ENCODE assay signal across 9 cellular contexts in the genomic region with DNA sequence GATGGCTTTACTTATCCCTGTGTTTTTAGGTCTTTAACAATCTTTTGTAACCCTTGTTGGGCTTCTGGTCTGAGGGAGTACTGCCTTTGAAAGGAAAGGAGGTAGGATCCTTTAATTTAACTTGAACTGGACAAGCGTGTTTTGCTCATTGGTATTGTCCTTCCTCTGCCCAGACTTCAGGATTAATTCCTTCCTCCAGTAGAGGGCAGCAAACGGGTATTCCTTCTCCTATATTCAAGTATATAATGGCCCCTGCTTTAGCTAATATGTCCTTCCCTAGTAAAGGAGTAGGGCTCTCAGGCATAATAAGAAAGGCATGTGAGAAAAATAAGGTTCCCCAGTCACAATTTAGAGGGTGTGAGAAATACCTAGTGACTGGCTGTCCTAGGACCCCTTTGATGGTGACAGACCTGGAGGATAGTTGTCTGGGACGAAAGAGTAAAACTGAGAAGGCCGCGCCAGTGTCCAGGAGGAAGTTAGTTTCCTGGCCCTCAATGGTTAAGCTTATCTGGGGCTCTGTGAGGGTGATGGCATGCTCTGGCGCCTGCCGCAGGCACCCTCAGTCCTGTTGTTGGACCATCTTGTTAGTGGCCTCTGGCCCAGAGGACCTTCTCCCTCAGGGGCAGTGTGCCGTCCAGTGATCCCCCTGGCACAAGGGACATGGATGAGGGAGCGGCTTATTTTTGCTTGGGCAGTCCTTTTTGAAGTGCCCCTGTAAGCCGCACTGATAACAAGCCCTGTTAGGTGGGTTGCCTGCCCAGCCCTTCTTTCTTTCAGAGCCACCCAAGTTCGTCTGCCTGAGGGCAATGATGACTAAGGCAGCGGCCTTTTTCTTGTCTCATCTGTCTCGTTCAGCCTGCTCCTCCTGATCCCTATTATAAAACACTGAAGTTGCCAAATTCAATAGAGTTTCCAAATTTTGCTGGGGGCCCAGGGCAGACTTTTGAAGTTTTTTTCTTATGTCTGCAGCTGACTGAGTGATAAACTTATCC. TPM values are rescaled to one million over a fixed set of nuclear protein-coding genes. Genes with fewer than 3 reads are reported as not detected.
A peak's percentile ranks its signal among the peaks of the same experiment; 100 is the strongest.
DNase-seq lines count a peak whose midpoint lies in the region; ATAC-seq, FAIRE-seq and TF ChIP-seq lines count a peak whose summit lies in the region.
"Had no signal": no experiment of that assay in that cellular context is flagged by ENCODE, and none has a peak within 500 bp of the region (broad histone marks: within the 10 kb centered on the region; RNA-seq: fewer than 3 reads in every experiment).

No MANE protein-coding gene starts in this region.

- intact Hi-C loops in HepG2 (cut with micrococcal nuclease; ENCODE audit: unreplicated experiment), result loop anchor here (2.0 to 5.0 kb wide), 3 partner anchors 54 to 222 kb away; a partner anchor contains a TSS
- intact Hi-C loops in tibial artery (cut with DNase I; ENCODE audit: low total_unique reads), result loop anchor here (10.0 kb wide), 1 partner anchor 416 kb away; no protein-coding TSS in a partner anchor

- in situ Hi-C loops in KBM-7 (cut with MboI; ENCODE audit: low pct_unique_long_range_greater_than_20kb, low sequenced_read_pairs), result loop anchor here (25.0 kb wide), 1 partner anchor 414 kb away; no protein-coding TSS in a partner anchor
- in situ Hi-C loops in HepG2 (cut with HindIII; ENCODE audit: extremely low pct_ligation_motif_present, low pct_unique_long_range_greater_than_20kb), result loop anchor here (25.0 kb wide), 1 partner anchor 239 kb away; a partner anchor contains a TSS

- CTCF ChIA-PET in HepG2 (lab: Yijun Ruan, JAX; ENCODE audit: low intra/inter-chr PET ratio, low total read pairs), result no interaction called here

- H3K36me3 ChIP-seq in SJCRH30, result no peaks in the 10 kb centered on the region
- no peaks in the 10 kb centered on the region for H3K36me3 ChIP-seq in HepG2 (replicated peaks in 1 of 2; ENCODE audit: control insufficient read depth in 1 of 2, insufficient read depth in 2 of 2, low read length in 2 of 2)
- no peaks in the 10 kb centered on the region for H3K36me3 ChIP-seq in tibial artery

- TF ChIP-seq CTCF in coronary artery (IDR thresholded peaks at IDR 0.05) (peak; percentile 24), HepG2 (CRISPR knock-in tag; IDR thresholded peaks at IDR 0.05) (peak; percentile 61), tibial artery (IDR thresholded peaks at IDR 0.05) (peak; percentile 39 to 42)

- H3K27me3 ChIP-seq in SJCRH30 (no peaks in the 10 kb centered on the region), HepG2 (ENCODE audit: control insufficient read depth in 1 of 2, insufficient read depth in 2 of 2, low read length in 2 of 2) (peaks cover 0 to 13% of the 10 kb centered on the region in 2 experiments; a peak in 2 of 5 replicates), tibial artery (no peaks in the 10 kb centered on the region)

- no peak overlapping the region for H3K9ac ChIP-seq in HepG2 (ENCODE audit: insufficient read depth, low read depth, low read length)

- TF ChIP-seq EP300 in HepG2 (IDR thresholded peaks at IDR 0.05; ENCODE audit: low read depth in 2 of 2, low read length in 2 of 2) (no peak), HepG2 (CRISPR knock-in tag; IDR thresholded peaks at IDR 0.05; ENCODE audit: borderline replicate concordance) (no peak)

- H3K4me3 ChIP-seq in SJCRH30 (no peak overlapping the region), coronary artery (no peak overlapping the region), HepG2 (replicated peaks in 1 of 3; ENCODE audit: insufficient read depth in 1 of 3, low read depth in 2 of 3, low read length in 3 of 3) (no peak overlapping the region), tibial artery (no peak overlapping the region)

- H3K27ac ChIP-seq in SJCRH30 (no peak overlapping the region), coronary artery (no peak overlapping the region), HepG2 (ENCODE audit: extremely low read length, insufficient read depth, low read length) (no peak overlapping the region), tibial artery (no peak overlapping the region)

- FAIRE-seq in HepG2 (lab: Jason Lieb, UNC), result no peak

- POLR2A ChIA-PET in HepG2 (lab: Yijun Ruan, JAX), result no interaction called here

- H3K79me2 ChIP-seq in HepG2 (ENCODE audit: insufficient read depth, low read length), result no peaks in the 10 kb centered on the region

- H3K4me1 ChIP-seq in SJCRH30 (no peaks in the 10 kb centered on the region), HepG2 (ENCODE audit: insufficient read depth, low read length) (no peaks in the 10 kb centered on the region), tibial artery (peaks cover 0 to 11% (median 0%) of the 10 kb centered on the region in 4 donors)

- DNase-seq in D341Med (ENCODE audit: low spot score), result peak; percentile 31
- DNase-seq in KBM-7, result peak; percentile 62
- peak; percentile 27 to 70 for DNase-seq in SJCRH30
- DNase-seq in coronary artery (ENCODE audit: low spot score), result no peak
- peak; percentile 39 for DNase-seq in HepG2 (ENCODE audit: low spot score)
- DNase-seq in tibial artery, result peak in 1 of 2 donors; percentile 45
- no peak for DNase-seq in NCI-H1436 treated with DMSO at 0.1 percent for 48 hours (lab: John Stamatoyannopoulos, UW)

- H3K9me3 ChIP-seq in SJCRH30 (replicated peaks) (no peaks in the 10 kb centered on the region), HepG2 (ENCODE audit: low read length) (no peaks in the 10 kb centered on the region), tibial artery (no peaks in the 10 kb centered on the region)

- H4K20me1 ChIP-seq in HepG2 (ENCODE audit: insufficient read depth, low read length), result no peaks in the 10 kb centered on the region

- BruUV-seq in HepG2 (replicated peaks; lab: Mats Ljungman, UMichigan), result no TSS peak

- H2AFZ ChIP-seq in HepG2 (ENCODE audit: low read length), result no peak overlapping the region

- H3K4me2 ChIP-seq in HepG2 (ENCODE audit: low read depth, low read length), result no peak overlapping the region

- ATAC-seq in HepG2 (peak; percentile 64), GM21360 (IDR thresholded peaks at IDR 0.05; ENCODE audit: unreplicated experiment) (no peak)

- no peak for TF ChIP-seq POLR2A in HepG2 (IDR thresholded peaks at IDR 0.05; ENCODE audit: insufficient read depth in 1 of 2, low read depth in 2 of 2, low read length in 2 of 2)

- TF ChIP-seq RAD21 in HepG2 (CRISPR knock-in tag; IDR thresholded peaks at IDR 0.05), result no peak

- 37% methylated on average over 9 of the region's 13 CpGs for WGBS in HepG2 (ENCODE audit: low lambda C conversion rate)

RNA-seq across cellular contexts. Expression of a gene that starts 51.8 kb away (rescaled TPM):
- 3.2 and 3.6 TPM in 2 replicates for total RNA-seq in SJCRH30 (2014; rRNA removed; shearing (Covaris generic))
- 7.1 and 9.4 TPM in 2 replicates for total RNA-seq in HepG2 (2016; rRNA removed; fragmentation: Illumina TruSeq; extraction: Trizol)
- total RNA-seq in HepG2 (2016; cell fraction: cytosol; rRNA removed; fragmentation: Illumina TruSeq; extraction: Trizol; ENCODE audit: low read depth), result 7.4 and 8.2 TPM in 2 replicates
- total RNA-seq in HepG2 (2016; cell fraction: insoluble cytoplasmic fraction; rRNA removed; fragmentation: Illumina TruSeq; extraction: Trizol), result 8.0 and 8.3 TPM in 2 replicates
- total RNA-seq in HepG2 (2016; cell fraction: membrane; rRNA removed; fragmentation: Illumina TruSeq; extraction: Trizol), result 11.7 and 12.3 TPM in 2 replicates
- total RNA-seq in HepG2 (2016; cell fraction: nucleus; rRNA removed; fragmentation: Illumina TruSeq; extraction: Trizol), result 8.5 and 9.0 TPM in 2 replicates
- polyA plus RNA-seq in HepG2 (2011; rRNA removed), result 7.8 and 9.4 TPM in 2 replicates
- 7.8 and 8.4 TPM in 2 replicates for polyA plus RNA-seq in HepG2 (2011; cell fraction: cytosol; rRNA removed)
- polyA plus RNA-seq in HepG2 (2011; cell fraction: nucleus; rRNA removed), result 7.5 and 8.0 TPM in 2 replicates
- polyA plus RNA-seq in HepG2 (2012), result 5.8 and 8.7 TPM in 2 replicates
- polyA plus RNA-seq in HepG2 (2016; cell fraction: cytosol; fragmentation: Illumina TruSeq; extraction: Trizol; ENCODE audit: low read depth), result 10.7 and 11.4 TPM in 2 replicates
- polyA plus RNA-seq in HepG2 (2016; cell fraction: insoluble cytoplasmic fraction; fragmentation: Illumina TruSeq; extraction: Trizol; ENCODE audit: low read depth), result 9.7 and 10.3 TPM in 2 replicates
- 12.3 and 13.4 TPM in 2 replicates for polyA plus RNA-seq in HepG2 (2016; cell fraction: membrane; fragmentation: Illumina TruSeq; extraction: Trizol; ENCODE audit: low read depth)
- polyA plus RNA-seq in HepG2 (2016; cell fraction: nucleus; fragmentation: Illumina TruSeq; extraction: Trizol; ENCODE audit: insufficient read depth, low read depth), result 9.5 and 9.6 TPM in 2 replicates
- polyA minus RNA-seq in HepG2 (2011; rRNA and poly(A)+ RNA removed; ENCODE audit: low replicate concordance), result 7.3 and 8.6 TPM in 2 replicates
- 2.4 and 3.7 TPM in 2 replicates for polyA minus RNA-seq in HepG2 (2011; cell fraction: cytosol; rRNA and poly(A)+ RNA removed)
- polyA minus RNA-seq in HepG2 (2011; cell fraction: nucleus; rRNA and poly(A)+ RNA removed), result 14.7 and 15.8 TPM in 2 replicates

RNA-seq across cellular contexts. Expression of a gene that starts 52.0 kb away (rescaled TPM):
- 17.4 and 19.9 TPM in 2 replicates for total RNA-seq in SJCRH30 (2014; rRNA removed; shearing (Covaris generic))
- total RNA-seq in HepG2 (2016; rRNA removed; fragmentation: Illumina TruSeq; extraction: Trizol), result 30.5 and 52.6 TPM in 2 replicates
- 10.4 and 12.4 TPM in 2 replicates for total RNA-seq in HepG2 (2016; cell fraction: cytosol; rRNA removed; fragmentation: Illumina TruSeq; extraction: Trizol; ENCODE audit: low read depth)
- 30.6 and 50.0 TPM in 2 replicates for total RNA-seq in HepG2 (2016; cell fraction: insoluble cytoplasmic fraction; rRNA removed; fragmentation: Illumina TruSeq; extraction: Trizol)
- 29.5 and 33.1 TPM in 2 replicates for total RNA-seq in HepG2 (2016; cell fraction: membrane; rRNA removed; fragmentation: Illumina TruSeq; extraction: Trizol)
- 22.1 and 24.3 TPM in 2 replicates for total RNA-seq in HepG2 (2016; cell fraction: nucleus; rRNA removed; fragmentation: Illumina TruSeq; extraction: Trizol)
- polyA plus RNA-seq in HepG2 (2011; rRNA removed), result 32.2 and 32.3 TPM in 2 replicates
- 19.1 and 25.0 TPM in 2 replicates for polyA plus RNA-seq in HepG2 (2011; cell fraction: cytosol; rRNA removed)
- polyA plus RNA-seq in HepG2 (2011; cell fraction: nucleus; rRNA removed), result 6.3 and 9.4 TPM in 2 replicates
- 34.5 and 46.3 TPM in 2 replicates for polyA plus RNA-seq in HepG2 (2012)
- 7.5 and 7.8 TPM in 2 replicates for polyA plus RNA-seq in HepG2 (2016; cell fraction: cytosol; fragmentation: Illumina TruSeq; extraction: Trizol; ENCODE audit: low read depth)
- 50.2 and 59.9 TPM in 2 replicates for polyA plus RNA-seq in HepG2 (2016; cell fraction: insoluble cytoplasmic fraction; fragmentation: Illumina TruSeq; extraction: Trizol; ENCODE audit: low read depth)
- 16.8 and 21.0 TPM in 2 replicates for polyA plus RNA-seq in HepG2 (2016; cell fraction: membrane; fragmentation: Illumina TruSeq; extraction: Trizol; ENCODE audit: low read depth)
- 19.2 and 19.9 TPM in 2 replicates for polyA plus RNA-seq in HepG2 (2016; cell fraction: nucleus; fragmentation: Illumina TruSeq; extraction: Trizol; ENCODE audit: insufficient read depth, low read depth)
- polyA minus RNA-seq in HepG2 (2011; rRNA and poly(A)+ RNA removed; ENCODE audit: low replicate concordance), result 30.6 and 47.3 TPM in 2 replicates
- polyA minus RNA-seq in HepG2 (2011; cell fraction: cytosol; rRNA and poly(A)+ RNA removed), result 44.6 and 63.7 TPM in 2 replicates
- polyA minus RNA-seq in HepG2 (2011; cell fraction: nucleus; rRNA and poly(A)+ RNA removed), result 42.2 and 63.9 TPM in 2 replicates

RNA-seq across cellular contexts. Expression of a gene that starts 52.3 kb away (rescaled TPM):
- total RNA-seq in SJCRH30 (2014; rRNA removed; shearing (Covaris generic)), result 51.2 and 59.6 TPM in 2 replicates
- total RNA-seq in HepG2 (2016; rRNA removed; fragmentation: Illumina TruSeq; extraction: Trizol), result not detected in 2 replicates
- total RNA-seq in HepG2 (2016; cell fraction: cytosol; rRNA removed; fragmentation: Illumina TruSeq; extraction: Trizol; ENCODE audit: low read depth), result not detected in 2 replicates
- not detected in 2 replicates for total RNA-seq in HepG2 (2016; cell fraction: insoluble cytoplasmic fraction; rRNA removed; fragmentation: Illumina TruSeq; extraction: Trizol)
- not detected in 2 replicates for total RNA-seq in HepG2 (2016; cell fraction: membrane; rRNA removed; fragmentation: Illumina TruSeq; extraction: Trizol)
- total RNA-seq in HepG2 (2016; cell fraction: nucleus; rRNA removed; fragmentation: Illumina TruSeq; extraction: Trizol), result not detected in 2 replicates
- 0.13 TPM in 1 of 2 replicates, not detected in the other for polyA plus RNA-seq in HepG2 (2011; rRNA removed)
- 0.21 TPM in 1 of 2 replicates, not detected in the other for polyA plus RNA-seq in HepG2 (2011; cell fraction: cytosol; rRNA removed)
- polyA plus RNA-seq in HepG2 (2011; cell fraction: nucleus; rRNA removed), result not detected in 2 replicates
- not detected in 2 replicates for polyA plus RNA-seq in HepG2 (2012)
- polyA plus RNA-seq in HepG2 (2016; cell fraction: cytosol; fragmentation: Illumina TruSeq; extraction: Trizol; ENCODE audit: low read depth), result not detected in 2 replicates
- not detected in 2 replicates for polyA plus RNA-seq in HepG2 (2016; cell fraction: insoluble cytoplasmic fraction; fragmentation: Illumina TruSeq; extraction: Trizol; ENCODE audit: low read depth)
- not detected in 2 replicates for polyA plus RNA-seq in HepG2 (2016; cell fraction: membrane; fragmentation: Illumina TruSeq; extraction: Trizol; ENCODE audit: low read depth)
- not detected in 2 replicates for polyA plus RNA-seq in HepG2 (2016; cell fraction: nucleus; fragmentation: Illumina TruSeq; extraction: Trizol; ENCODE audit: insufficient read depth, low read depth)
- polyA minus RNA-seq in HepG2 (2011; rRNA and poly(A)+ RNA removed; ENCODE audit: low replicate concordance), result 129 TPM in 1 of 2 replicates, not detected in the other
- 1.6 and 1.8 TPM in 2 replicates for polyA minus RNA-seq in HepG2 (2011; cell fraction: cytosol; rRNA and poly(A)+ RNA removed)
- 1.4 and 1.5 TPM in 2 replicates for polyA minus RNA-seq in HepG2 (2011; cell fraction: nucleus; rRNA and poly(A)+ RNA removed)
- total RNA-seq: T-helper 1 cell treated with Interleukin-12 subunit alpha and Interleukin-12 subunit beta and Interleukin-4 antibody, amounts not matched to agents 30 ng/mL and 1 ng/mL, for 36 hours had no signal

Comparison
In these comparisons a context has a peak if more than half of its experiments do, and no peak if none do; other contexts are left out.
1. DNase-seq: peak in D341Med (single experiment), KBM-7 (single experiment), SJCRH30 (2 of 2) and HepG2 (single experiment); none in coronary artery (single experiment) and NCI-H1436 treated with DMSO at 0.1 percent for 48 hours (single experiment).
2. RNA of a gene that starts 52.3 kb away (total RNA-seq): 51.2 to 59.6 TPM in SJCRH30; not detected in HepG2; every median in the first group is over 10 times any median in the second.
3. Peak in every context shown above with its lines, with median percentiles within 50 percentile points of each other: CTCF ChIP-seq.